In genomic region chr15:53525894-53526293, GRCh38 we compare ENCODE assay signal across 22 cellular contexts.
DNase-seq lines count a peak whose midpoint lies in the region; ATAC-seq, FAIRE-seq and TF ChIP-seq lines count a peak whose summit lies in the region.
"Had no signal": no experiment of that assay in that cellular context is flagged by ENCODE, and none has a peak within 500 bp of the region (broad histone marks: within the 10 kb centered on the region; RNA-seq: fewer than 3 reads in every experiment).

No MANE protein-coding gene starts in this region.

- ATAC-seq in K562: no peak
- no peak for ATAC-seq in HepG2
- no peak for ATAC-seq in SK-N-SH treated with all-trans-retinoic acid at 6 μM for 48 hours
- ATAC-seq: CD8-positive, alpha-beta T cell; HCT116 had no signal

- FAIRE-seq in K562 (lab: Jason Lieb, UNC): no peak
- FAIRE-seq in HepG2 (lab: Jason Lieb, UNC): no peak
- FAIRE-seq: GM12892, GM18507 had no signal

- no peaks in the 10 kb centered on the region for H3K9me1 ChIP-seq in K562 (ENCODE audit: control insufficient read depth, insufficient read depth, low read length)

- 43% methylated on average over 1 of the region's 1 CpG for WGBS in mammary epithelial cell (ENCODE audit: low coverage, missing lambda C conversion rate)
- 7% methylated on average over 1 of the region's 1 CpG for WGBS in K562 (ENCODE audit: insufficient coverage, low coverage, missing lambda C conversion rate)
- 0% methylated on average over 1 of the region's 1 CpG for WGBS in HepG2 (ENCODE audit: low lambda C conversion rate)

- H3K27me3 Mint-ChIP-seq in MCF 10A (ENCODE audit: insufficient read depth, unreplicated experiment): no peaks in the 10 kb centered on the region
- H3K27me3 Mint-ChIP-seq: B cell, IgD-negative memory B cell had no signal

- dilution Hi-C loops in mammary epithelial cell (cut with HindIII; ENCODE audit: low sequenced_read_pairs): no loop called here

- TF ChIP-seq RAD21 in K562 (CRISPR knock-in tag; conservative IDR thresholded peaks at IDR 0.05 in 1 of 2, IDR thresholded peaks at IDR 0.05 in 1 of 2) (no peak), HepG2 (CRISPR knock-in tag; IDR thresholded peaks at IDR 0.05) (no peak)

- no peaks in the 10 kb centered on the region for H3K9me3 Mint-ChIP-seq in MCF 10A (ENCODE audit: unreplicated experiment)
- H3K9me3 Mint-ChIP-seq: CD8-positive, alpha-beta T cell; IgD-negative memory B cell had no signal

- H3K79me2 ChIP-seq in mammary epithelial cell (ENCODE audit: insufficient read depth, low read length) (no peaks in the 10 kb centered on the region), K562 (ENCODE audit: control insufficient read depth, insufficient read depth, low read length) (no peaks in the 10 kb centered on the region), HepG2 (ENCODE audit: insufficient read depth, low read length) (no peaks in the 10 kb centered on the region)

- intact Hi-C loops in mammary epithelial cell (cut with micrococcal nuclease): loop anchor here (5.0 kb wide), 1 partner anchor 61 kb away; no protein-coding TSS in a partner anchor
- intact Hi-C loops in MCF 10A (cut with micrococcal nuclease): no loop called here
- intact Hi-C loops in K562 (cut with micrococcal nuclease): no loop called here
- intact Hi-C loops in HepG2 (cut with micrococcal nuclease; ENCODE audit: unreplicated experiment): loop anchor here (10.0 kb wide), 1 partner anchor 141 kb away; no protein-coding TSS in a partner anchor
- intact Hi-C loops in A673 (cut with micrococcal nuclease; ENCODE audit: unreplicated experiment): no loop called here

- BruUV-seq in mammary epithelial cell (replicated peaks; lab: Mats Ljungman, UMichigan) (no TSS peak), MCF 10A (replicated peaks; lab: Mats Ljungman, UMichigan) (no TSS peak), K562 (replicated peaks; lab: Mats Ljungman, UMichigan) (no TSS peak), HepG2 (replicated peaks; lab: Mats Ljungman, UMichigan) (no TSS peak), A673 (replicated peaks; lab: Mats Ljungman, UMichigan) (no TSS peak)

- in situ Hi-C loops in mammary epithelial cell (cut with MboI; ENCODE audit: low sequenced_read_pairs in 2 of 2) (no loop called here), K562 (cut with MboI) (no loop called here), HepG2 (cut with HindIII; ENCODE audit: extremely low pct_ligation_motif_present, low pct_unique_long_range_greater_than_20kb) (no loop called here)

- H3K36me3 Mint-ChIP-seq in MCF 10A (ENCODE audit: insufficient read depth, unreplicated experiment): no peaks in the 10 kb centered on the region
- H3K36me3 Mint-ChIP-seq: CD8-positive, alpha-beta T cell; IgD-negative memory B cell had no signal

- no peak overlapping the region for H3K4me3 Mint-ChIP-seq in MCF 10A (ENCODE audit: unreplicated experiment)
- H3K4me3 Mint-ChIP-seq: B cell; CD8-positive, alpha-beta T cell; HFFc6; IgD-negative memory B cell had no signal

- TF ChIP-seq CTCF in mammary epithelial cell (conservative IDR thresholded peaks at IDR 0.05 in 1 of 2, IDR thresholded peaks at IDR 0.05 in 1 of 2; ENCODE audit: extremely low read depth in 1 of 2, insufficient read depth in 1 of 2, low read depth in 1 of 2, low read length in 2 of 2) (no peak), MCF 10A (IDR thresholded peaks at IDR 0.05; ENCODE audit: unreplicated experiment) (no peak), K562 (IDR thresholded peaks at IDR 0.05 in 2 of 3, conservative IDR thresholded peaks at IDR 0.05 in 1 of 3; ENCODE audit: insufficient read depth in 2 of 3, low read depth in 1 of 3, low read length in 3 of 3) (no peak), HepG2 (CRISPR knock-in tag; IDR thresholded peaks at IDR 0.05) (no peak), A673 (conservative IDR thresholded peaks at IDR 0.05; ENCODE audit: low read depth, low read length) (no peak)

- no peak overlapping the region for H3K4me3 ChIP-seq in mammary epithelial cell (replicated peaks in 1 of 3; ENCODE audit: insufficient read depth in 1 of 3, low read depth in 2 of 3, low read length in 3 of 3)
- H3K4me3 ChIP-seq in K562: no peak overlapping the region
- H3K4me3 ChIP-seq in HepG2 (replicated peaks in 1 of 3; ENCODE audit: insufficient read depth in 1 of 3, low read depth in 2 of 3, low read length in 3 of 3): no peak overlapping the region
- no peak overlapping the region for H3K4me3 ChIP-seq in A673 (ENCODE audit: low read depth, low read length, poor library complexity, severe bottlenecking)
- H3K4me3 ChIP-seq: BLaER1 treated with 17β-estradiol and CSF1 and Interleukin-3, amounts not matched to agents 10 nM and 100 nM had no signal

- CTCF ChIA-PET in mammary epithelial cell (lab: Charles Lee; ENCODE audit: low non-redundant PET): no interaction called here
- CTCF ChIA-PET in MCF 10A (lab: Yijun Ruan, JAX): interaction anchor here (0.7 to 1.1 kb wide), 2 partner anchors 8 to 744 kb away, joined by 3 read pairs; no protein-coding TSS in a partner anchor
- CTCF ChIA-PET in K562 (lab: Yijun Ruan, JAX; ENCODE audit: low intra/inter-chr PET ratio): no interaction called here
- CTCF ChIA-PET in HepG2 (lab: Yijun Ruan, JAX; ENCODE audit: low intra/inter-chr PET ratio, low total read pairs): no interaction called here
- CTCF ChIA-PET in A673 (lab: Charles Lee): no interaction called here

- H3K4me2 ChIP-seq in mammary epithelial cell (ENCODE audit: insufficient read depth, low read depth, low read length) (no peak overlapping the region), K562 (ENCODE audit: insufficient read depth, low read length) (no peak overlapping the region), HepG2 (ENCODE audit: low read depth, low read length) (no peak overlapping the region)
- H3K4me2 ChIP-seq: BLaER1 treated with 17β-estradiol and CSF1 and Interleukin-3, amounts not matched to agents 10 nM and 100 nM had no signal

- H3K36me3 ChIP-seq in mammary epithelial cell (ENCODE audit: insufficient read depth, low read length) (no peaks in the 10 kb centered on the region), K562 (ENCODE audit: control insufficient read depth, insufficient read depth, low read length) (no peaks in the 10 kb centered on the region), HepG2 (replicated peaks in 1 of 2; ENCODE audit: control insufficient read depth in 1 of 2, insufficient read depth in 2 of 2, low read length in 2 of 2) (no peaks in the 10 kb centered on the region), A673 (ENCODE audit: insufficient read depth, low read length, poor library complexity, severe bottlenecking) (no peaks in the 10 kb centered on the region)
- H3K36me3 ChIP-seq: BLaER1 treated with 17β-estradiol and CSF1 and Interleukin-3, amounts not matched to agents 10 nM and 100 nM had no signal

- no peak overlapping the region for H3K27ac Mint-ChIP-seq in MCF 10A (ENCODE audit: low read depth, unreplicated experiment)
- H3K27ac Mint-ChIP-seq: B cell; CD8-positive, alpha-beta T cell; HFFc6; IgD-negative memory B cell had no signal

- H3K9ac ChIP-seq in mammary epithelial cell (ENCODE audit: insufficient read depth, low read length): no peak overlapping the region
- no peak overlapping the region for H3K9ac ChIP-seq in K562 (ENCODE audit: insufficient read depth in 1 of 2, low read depth in 2 of 2, low read length in 2 of 2)
- H3K9ac ChIP-seq in HepG2 (ENCODE audit: insufficient read depth, low read depth, low read length): no peak overlapping the region
- H3K9ac ChIP-seq: BLaER1 treated with 17β-estradiol and CSF1 and Interleukin-3, amounts not matched to agents 10 nM and 100 nM had no signal

- H3K27me3 ChIP-seq in mammary epithelial cell (ENCODE audit: insufficient read depth, low read length) (no peaks in the 10 kb centered on the region), K562 (ENCODE audit: control insufficient read depth in 2 of 2, insufficient read depth in 2 of 2, low read length in 2 of 2) (no peaks in the 10 kb centered on the region), HepG2 (ENCODE audit: control insufficient read depth in 1 of 2, insufficient read depth in 2 of 2, low read length in 2 of 2) (no peaks in the 10 kb centered on the region), A673 (replicated peaks; ENCODE audit: insufficient read depth, low read depth, low read length, poor library complexity) (no peaks in the 10 kb centered on the region)
- H3K27me3 ChIP-seq: BLaER1 treated with 17β-estradiol and CSF1 and Interleukin-3, amounts not matched to agents 10 nM and 100 nM had no signal

- H3K4me1 ChIP-seq in mammary epithelial cell (ENCODE audit: insufficient read depth, low read length) (no peaks in the 10 kb centered on the region), K562 (replicated peaks in 1 of 2; ENCODE audit: control insufficient read depth in 2 of 2, insufficient read depth in 2 of 2, low read length in 2 of 2) (no peaks in the 10 kb centered on the region), HepG2 (ENCODE audit: insufficient read depth, low read length) (peaks cover 30% of the 10 kb centered on the region), A673 (ENCODE audit: insufficient read depth, low read length, poor library complexity, severe bottlenecking) (no peaks in the 10 kb centered on the region)

- TF ChIP-seq POLR2A in K562 (conservative IDR thresholded peaks at IDR 0.05) (no peak), HepG2 (IDR thresholded peaks at IDR 0.05; ENCODE audit: insufficient read depth in 1 of 2, low read depth in 2 of 2, low read length in 2 of 2) (no peak)

- DNase-seq in mammary epithelial cell: peak; percentile 48
- no peak for DNase-seq in MCF 10A (ENCODE audit: unreplicated experiment)
- no peak for DNase-seq in K562 (ENCODE audit: extremely low read depth in 1 of 4, low spot score in 3 of 4)
- no peak for DNase-seq in HepG2 (ENCODE audit: low spot score)
- no peak for DNase-seq in A673 (ENCODE audit: low spot score)
- no peak for DNase-seq in globus pallidus (ENCODE audit: low spot score)
- DNase-seq: CD8-positive, alpha-beta T cell; DMS 273 treated with DMSO at 0.1 percent for 48 hours; DMS79; GDM1; GOT3; H7; HFFc6 had no signal

- H3K27ac ChIP-seq in mammary epithelial cell (ENCODE audit: insufficient read depth, low read depth, low read length) (no peak overlapping the region), K562 (ENCODE audit: extremely low read depth, low read depth, low read length) (no peak overlapping the region), HepG2 (ENCODE audit: extremely low read length, insufficient read depth, low read length) (no peak overlapping the region), A673 (ENCODE audit: low read depth, low read length, poor library complexity, severe bottlenecking) (no peak overlapping the region)
- H3K27ac ChIP-seq: 22Rv1; BLaER1 treated with 17β-estradiol and CSF1 and Interleukin-3, amounts not matched to agents 10 nM and 100 nM; HL-60 had no signal

- H4K20me1 ChIP-seq in mammary epithelial cell (ENCODE audit: insufficient read depth, low read length) (no peaks in the 10 kb centered on the region), K562 (replicated peaks; ENCODE audit: control insufficient read depth, insufficient read depth, low read length) (no peaks in the 10 kb centered on the region), HepG2 (ENCODE audit: insufficient read depth, low read length) (no peaks in the 10 kb centered on the region)
- H4K20me1 ChIP-seq: BLaER1 treated with 17β-estradiol and CSF1 and Interleukin-3, amounts not matched to agents 10 nM and 100 nM had no signal

- H3K9me3 ChIP-seq in mammary epithelial cell (replicated peaks; ENCODE audit: insufficient read depth, low read length): no peaks in the 10 kb centered on the region
- H3K9me3 ChIP-seq in K562 (replicated peaks; ENCODE audit: control insufficient read depth, insufficient read depth, low read depth, low read length): no peaks in the 10 kb centered on the region
- H3K9me3 ChIP-seq in HepG2 (ENCODE audit: low read length): no peaks in the 10 kb centered on the region
- H3K9me3 ChIP-seq in A673 (ENCODE audit: low read depth, low read length, poor library complexity, severe bottlenecking): no peaks in the 10 kb centered on the region

- TF ChIP-seq EP300 in K562 (IDR thresholded peaks at IDR 0.05; ENCODE audit: low read length) (no peak), HepG2 (IDR thresholded peaks at IDR 0.05; ENCODE audit: low read depth in 2 of 2, low read length in 2 of 2) (no peak), HepG2 (CRISPR knock-in tag; IDR thresholded peaks at IDR 0.05; ENCODE audit: borderline replicate concordance) (no peak)

- POLR2A ChIA-PET in MCF 10A (lab: Yijun Ruan, JAX): no interaction called here
- POLR2A ChIA-PET in K562 (lab: Yijun Ruan, JAX): no interaction called here
- POLR2A ChIA-PET in HepG2 (lab: Yijun Ruan, JAX): no interaction called here
- POLR2A ChIA-PET in A673 (lab: Charles Lee; ENCODE audit: low non-redundant PET): no interaction called here

- no peak overlapping the region for H2AFZ ChIP-seq in mammary epithelial cell (ENCODE audit: low read depth, low read length)
- no peak overlapping the region for H2AFZ ChIP-seq in K562 (ENCODE audit: low read depth, low read length)
- no peak overlapping the region for H2AFZ ChIP-seq in HepG2 (ENCODE audit: low read length)

- H3K4me1 Mint-ChIP-seq in MCF 10A (ENCODE audit: insufficient read depth, unreplicated experiment): no peaks in the 10 kb centered on the region
- H3K4me1 Mint-ChIP-seq: B cell, IgD-negative memory B cell had no signal

Comparison
In these comparisons a context has a peak if more than half of its experiments do, and no peak if none do; other contexts are left out.
1. intact Hi-C loops: an anchor here in mammary epithelial cell (5.0 kb wide) and HepG2 (10.0 kb wide); none called in MCF 10A, K562 and A673.